16 cellular contexts compared by ENCODE assay signal in genomic region chr1:8473892-8474300, GRCh38.
"Had no signal": no experiment of that assay in that cellular context is flagged by ENCODE, and none has a peak within 500 bp of the region (broad histone marks: within the 10 kb centered on the region; RNA-seq: fewer than 3 reads in every experiment).

No MANE protein-coding gene starts in this region.

- H3K27me3 Mint-ChIP-seq: activated CD4-positive, alpha-beta T cell treated with anti-CD3 and anti-CD28 coated beads, Interleukin-2, amount 10 ng/mL, durations not matched to agents 24 days and 14 days; activated naive CD4-positive, alpha-beta T cell treated with anti-CD3 and anti-CD28 coated beads, Interleukin-2, amount 10 ng/mL, durations not matched to agents 7 days and 5 days; memory B cell had no signal

- H3K27ac Mint-ChIP-seq: activated T-helper 2 cell treated with anti-CD3 and anti-CD28 coated beads, Interferon-gamma antibody, Interleukin-2, Interleukin-4, amounts not matched to agents 10 μg/mL and 5 μg/mL and 100 μg/mL, durations not matched to agents 14 hours and 24 hours and 36 hours had no signal

- H3K9me3 Mint-ChIP-seq: activated CD4-positive, alpha-beta T cell treated with anti-CD3 and anti-CD28 coated beads, Interleukin-2, amount 10 ng/mL, durations not matched to agents 24 days and 14 days; activated naive CD4-positive, alpha-beta T cell treated with anti-CD3 and anti-CD28 coated beads, Interleukin-2, amount 10 ng/mL, durations not matched to agents 7 days and 5 days; activated T-helper 2 cell treated with anti-CD3 and anti-CD28 coated beads, Interferon-gamma antibody, Interleukin-2, Interleukin-4, amounts not matched to agents 10 μg/mL and 5 μg/mL and 100 μg/mL, durations not matched to agents 14 hours and 24 hours and 36 hours; memory B cell; WTC11 had no signal

- H3K4me3 ChIP-seq: adrenal gland, gastrocnemius medialis, heart right ventricle, left lung, skin epidermis, stomach, thoracic aorta had no signal

- H3K9ac ChIP-seq: parathyroid adenoma had no signal

- H3K4me3 Mint-ChIP-seq: activated naive CD4-positive, alpha-beta T cell treated with anti-CD3 and anti-CD28 coated beads, Interleukin-2, amount 10 ng/mL, durations not matched to agents 7 days and 5 days; WTC11 had no signal

- H3K9me3 ChIP-seq: adrenal gland, gastrocnemius medialis, heart right ventricle, left lung, stomach, thoracic aorta had no signal

- H3K4me1 ChIP-seq: parathyroid adenoma had no signal

- ATAC-seq: heart right ventricle, left lung, WTC11 had no signal

- H3K36me3 ChIP-seq: adrenal gland, gastrocnemius medialis, left lung, stomach, thoracic aorta had no signal

- H2AFZ ChIP-seq: parathyroid adenoma had no signal

- DNase-seq: activated CD4-positive, alpha-beta T cell treated with anti-CD3 and anti-CD28 coated beads, Interleukin-2, amount 10 ng/mL, durations not matched to agents 24 days and 14 days; activated naive CD4-positive, alpha-beta T cell treated with anti-CD3 and anti-CD28 coated beads, Interleukin-2, amount 10 ng/mL, durations not matched to agents 7 days and 5 days; adrenal gland; central memory CD4-positive, alpha-beta T cell; cortex of kidney; effector CD8-positive, alpha-beta T cell; gastrocnemius medialis; heart right ventricle; left lung; stomach had no signal

- H3K27ac ChIP-seq: adrenal gland, gastrocnemius medialis, heart right ventricle, left lung, parathyroid adenoma, skin epidermis, stomach, thoracic aorta had no signal

- H3K27me3 ChIP-seq: adrenal gland, gastrocnemius medialis, heart right ventricle, left lung, stomach had no signal
